Comparison of ENCODE assay signal across 23 cellular contexts in the genomic region with DNA sequence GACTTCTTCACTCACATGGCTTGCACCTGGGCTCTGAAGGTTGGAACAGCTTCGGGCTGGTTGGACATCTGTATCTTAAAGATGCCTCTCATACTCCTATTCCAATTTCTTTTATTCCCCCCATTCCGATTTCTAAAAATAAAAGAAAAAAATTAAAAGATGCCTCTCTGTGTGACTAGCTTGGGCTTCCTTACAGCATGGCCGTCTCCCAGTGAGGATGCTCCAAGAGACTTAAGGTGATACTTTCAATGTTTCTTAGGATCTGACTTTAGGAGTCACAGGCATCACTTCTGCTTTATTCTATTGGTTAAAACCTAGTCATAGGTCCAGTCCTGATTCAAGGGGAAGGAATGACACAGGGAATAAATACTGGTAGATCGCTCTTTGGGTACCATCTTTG. TPM values are rescaled to one million over a fixed set of nuclear protein-coding genes. Genes with fewer than 3 reads are reported as not detected.
"Had no signal": no experiment of that assay in that cellular context is flagged by ENCODE, and none has a peak within 500 bp of the region (broad histone marks: within the 10 kb centered on the region; RNA-seq: fewer than 3 reads in every experiment).

No MANE protein-coding gene starts in this region.

- DNase-seq: Kasumi-1, MM.1S, NCI-H1092 treated with DMSO at 0.1 percent for 48 hours, NCI-H1436, NCI-H187, NCI-H2029, NCI-H2081 treated with DMSO at 0.1 percent for 48 hours, NCI-H2171 treated with DMSO at 0.1 percent for 48 hours, NCI-H345, NCI-H446 treated with DMSO at 0.1 percent for 48 hours, NCI-H510A treated with DMSO at 0.1 percent for 48 hours, NCI-H526, Right ventricle myocardium superior, RPMI8226, SIG-M5, SW 1271 had no signal

- H3K9me3 ChIP-seq: SJSA1 had no signal

- ATAC-seq: K562 had no signal

- H3K27ac ChIP-seq: KMS-11, SJSA1, SK-N-MC had no signal

- H3K9ac ChIP-seq: KMS-11 had no signal

- H3K36me3 ChIP-seq: SJSA1 had no signal

- H3K27me3 ChIP-seq: SJSA1 had no signal

- H3K4me1 ChIP-seq: SJSA1 had no signal

- H3K4me3 ChIP-seq: K562, SJSA1, SK-N-MC had no signal

RNA-seq across cellular contexts. Expression of gene SULT2A1, which starts 9.9 kb away (rescaled TPM):
- total RNA-seq: HT1080, M059J, Right ventricle myocardium superior, SJSA1 had no signal
- polyA plus RNA-seq: IgD-negative memory B cell had no signal

RNA-seq across cellular contexts. Expression of gene TPRX2, which starts 37.0 kb away (rescaled TPM):
- total RNA-seq: HT1080, K562, M059J, Right ventricle myocardium superior, SJSA1 had no signal
- polyA plus RNA-seq: IgD-negative memory B cell, K562 had no signal
